ENCODE assay signal across 25 cellular contexts in the genomic region with DNA sequence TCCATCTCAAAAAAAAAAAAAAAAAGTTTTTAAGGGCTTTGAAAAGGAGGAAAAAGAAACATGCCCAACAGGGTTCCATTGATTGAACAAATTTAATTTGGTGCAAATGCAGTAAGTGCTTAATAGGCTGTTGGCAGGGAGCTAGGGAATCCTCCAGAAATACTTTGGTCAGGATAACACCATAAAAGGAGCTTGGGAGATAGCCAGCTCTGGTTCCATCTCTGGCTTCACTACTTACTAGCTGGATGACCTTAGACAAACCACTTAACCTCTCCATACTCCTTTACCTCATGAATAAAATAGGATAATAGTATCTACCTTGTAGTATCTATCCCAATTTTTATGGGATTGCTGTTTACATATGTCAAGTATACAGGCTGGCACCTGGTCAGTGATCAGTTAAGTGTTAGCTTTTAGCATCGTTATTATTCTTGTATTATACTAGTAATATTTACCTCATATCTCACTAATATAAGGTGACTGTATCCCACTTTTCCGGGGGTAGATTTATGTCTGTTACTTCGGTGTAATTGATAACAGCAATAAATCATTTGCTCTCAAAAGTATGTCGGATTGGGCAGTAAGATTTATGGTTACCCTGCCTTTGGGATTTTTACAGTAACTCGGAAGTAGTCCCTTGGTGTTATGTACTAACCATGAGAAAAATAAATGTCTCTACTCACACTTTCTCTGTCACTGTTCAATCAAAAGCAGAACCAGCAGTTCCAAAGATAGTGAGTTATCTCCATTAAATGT. TPM values are rescaled to one million over a fixed set of nuclear protein-coding genes. Genes with fewer than 3 reads are reported as not detected.
DNase-seq lines count a peak whose midpoint lies in the region; ATAC-seq and TF ChIP-seq lines count a peak whose summit lies in the region.
"Had no signal": no experiment of that assay in that cellular context is flagged by ENCODE, and none has a peak within 500 bp of the region (broad histone marks: within the 10 kb centered on the region; RNA-seq: fewer than 3 reads in every experiment).

No MANE protein-coding gene starts in this region.

- peaks cover 3% of the 10 kb centered on the region for H3K4me1 Mint-ChIP-seq in mesothelial cell of epicardium
- H3K4me1 Mint-ChIP-seq: B cell, IgD-negative memory B cell had no signal

- H3K4me1 ChIP-seq in tibial nerve (no peaks in the 10 kb centered on the region), colonic mucosa (no peaks in the 10 kb centered on the region)
- H3K4me1 ChIP-seq: A549 had no signal

- H3K9ac ChIP-seq in colonic mucosa (ENCODE audit: low read depth in 2 of 2, low read length in 2 of 2) = no peak overlapping the region

- peak; percentile 7 for DNase-seq in A172 (ENCODE audit: low spot score)
- peak; percentile 84 for DNase-seq in LNCaP clone FGC (ENCODE audit: low read depth)
- DNase-seq in NCI-H2196 (lab: John Stamatoyannopoulos, UW; ENCODE audit: unreplicated experiment) = peak; percentile 71
- DNase-seq in amniotic epithelial cell (ENCODE audit: low read depth) = peak; percentile 32
- DNase-seq in tibial nerve (ENCODE audit: low spot score in 2 of 2) = no peak
- no peak for DNase-seq in mesothelial cell of epicardium (ENCODE audit: low spot score in 2 of 2, unreplicated experiment in 2 of 2)
- no peak for DNase-seq in colonic mucosa
- DNase-seq: activated CD4-positive, alpha-beta T cell treated with anti-CD3 and anti-CD28 coated beads for 1 hour; activated CD8-positive, alpha-beta T cell treated with anti-CD3 and anti-CD28 coated beads for 36 hours; activated effector memory CD4-positive, alpha-beta T cell treated with anti-CD3 and anti-CD28 coated beads, Interleukin-2, amount 50 U/mL, for 16 hours; brain microvascular endothelial cell; effector CD4-positive, alpha-beta T cell; head of caudate nucleus; kidney glomerular epithelial cell; NCI-H1694 treated with DMSO at 0.1 percent for 48 hours; NCI-H345; NK-92 treated with Interleukin-12 subunit alpha and Interleukin-12 subunit beta, amount 100 ng/mL, for 24 hours; T-helper 1 cell had no signal

- H3K9me3 ChIP-seq in tibial nerve = no peaks in the 10 kb centered on the region
- H3K9me3 ChIP-seq in colonic mucosa = no peaks in the 10 kb centered on the region
- H3K9me3 ChIP-seq: A549 had no signal

- H3K27me3 ChIP-seq in tibial nerve = no peaks in the 10 kb centered on the region
- no peaks in the 10 kb centered on the region for H3K27me3 ChIP-seq in colonic mucosa
- H3K27me3 ChIP-seq: brain microvascular endothelial cell had no signal

- ATAC-seq in GM19324 (IDR thresholded peaks at IDR 0.05; ENCODE audit: low FRiP score, unreplicated experiment) = no peak
- ATAC-seq: A549; activated CD8-positive, alpha-beta T cell treated with anti-CD3 and anti-CD28 coated beads for 36 hours; HCT116; Panc1 had no signal

- no peaks in the 10 kb centered on the region for H3K27me3 Mint-ChIP-seq in mesothelial cell of epicardium (ENCODE audit: low read depth)
- H3K27me3 Mint-ChIP-seq: progenitor cell of endocrine pancreas had no signal

- H3K27ac ChIP-seq in tibial nerve (no peak overlapping the region), colonic mucosa (no peak overlapping the region)
- H3K27ac ChIP-seq: A549, brain microvascular endothelial cell had no signal

- peaks cover 6% of the 10 kb centered on the region for H3K36me3 Mint-ChIP-seq in mesothelial cell of epicardium

- intact Hi-C loops in colonic mucosa (cut with DNase I) = no loop called here

- H3K9me3 Mint-ChIP-seq in mesothelial cell of epicardium = no peaks in the 10 kb centered on the region
- H3K9me3 Mint-ChIP-seq: activated CD8-positive, alpha-beta T cell treated with anti-CD3 and anti-CD28 coated beads for 36 hours; IgD-negative memory B cell had no signal

- no peak for TF ChIP-seq EP300 in tibial nerve (IDR thresholded peaks at IDR 0.05)

- no peak overlapping the region for H3K4me3 Mint-ChIP-seq in mesothelial cell of epicardium
- H3K4me3 Mint-ChIP-seq: activated CD8-positive, alpha-beta T cell treated with anti-CD3 and anti-CD28 coated beads for 36 hours; B cell; IgD-negative memory B cell had no signal

- TF ChIP-seq CTCF in LNCaP clone FGC (IDR thresholded peaks at IDR 0.05; ENCODE audit: control insufficient read depth, extremely low read depth, insufficient read depth) (no peak), tibial nerve (IDR thresholded peaks at IDR 0.05) (no peak), mesothelial cell of epicardium (IDR thresholded peaks at IDR 0.05; ENCODE audit: unreplicated experiment) (no peak), colonic mucosa (IDR thresholded peaks at IDR 0.05) (no peak)

- H3K36me3 ChIP-seq in tibial nerve (no peaks in the 10 kb centered on the region), colonic mucosa (no peaks in the 10 kb centered on the region)
- H3K36me3 ChIP-seq: brain microvascular endothelial cell had no signal

- no peak overlapping the region for H3K27ac Mint-ChIP-seq in mesothelial cell of epicardium
- H3K27ac Mint-ChIP-seq: activated CD8-positive, alpha-beta T cell treated with anti-CD3 and anti-CD28 coated beads for 36 hours; B cell; IgD-negative memory B cell; progenitor cell of endocrine pancreas had no signal

- no peak for TF ChIP-seq POLR2A in tibial nerve (IDR thresholded peaks at IDR 0.05)

- 58 to 76% methylated on average over 5 of the region's 5 CpGs for WGBS in tibial nerve, 2 donors

- H3K4me3 ChIP-seq in LNCaP clone FGC (ENCODE audit: low read depth, low read length) (no peak overlapping the region), tibial nerve (no peak overlapping the region), colonic mucosa (no peak overlapping the region)
- H3K4me3 ChIP-seq: A549 had no signal

RNA-seq across cellular contexts. Expression of gene BTG3, which starts 36.4 kb away (rescaled TPM):
- 41.8 and 58.7 TPM in 2 replicates for total RNA-seq in A172 (2014; rRNA removed; shearing (Covaris generic))
- total RNA-seq in tibial nerve = 10 to 100 TPM; 46.2 to 66.6 (median 49.9) TPM
- total RNA-seq in mesothelial cell of epicardium = 38.5 to 41.1 TPM (median 38.5 TPM) in 3 replicates
- total RNA-seq in colonic mucosa = 10 to 100 TPM; 27.3 to 31.1 TPM

Comparison
In these comparisons a context has a peak if more than half of its experiments do, and no peak if none do; other contexts are left out.
1. DNase-seq: peak in A172 (single experiment), LNCaP clone FGC (single experiment), NCI-H2196 (single experiment) and amniotic epithelial cell (single experiment); none in tibial nerve (0 of 2), mesothelial cell of epicardium (0 of 2) and colonic mucosa (single experiment).